Comparison of ENCODE assay signal across 1 cellular context in genomic region chr16:72203401-72203800, GRCh38.
TF ChIP-seq lines count a peak whose summit lies in the region.

No MANE protein-coding gene starts in this region.

TF ChIP-seq in SK-N-SH, 30 proteins besides CTCF, POLR2A, EP300 and RAD21 (continued from another document):
- TF ChIP-seq USF2 (IDR thresholded peaks at IDR 0.05; ENCODE audit: borderline replicate concordance, low read depth, low read length) (no peak), SMC3 (IDR thresholded peaks at IDR 0.05; ENCODE audit: low read depth, low read length) (no peak), RFX5 (IDR thresholded peaks at IDR 0.05; ENCODE audit: low read length) (no peak), NRF1 (IDR thresholded peaks at IDR 0.05; ENCODE audit: low read depth, low read length) (no peak), ZBTB33 (IDR thresholded peaks at IDR 0.05; ENCODE audit: borderline replicate concordance, low read depth) (no peak), GATA2 (CRISPR knock-in tag; IDR thresholded peaks at IDR 0.05) (no peak), MXI1 (IDR thresholded peaks at IDR 0.05; ENCODE audit: low read depth, low read length) (no peak), USF1 (IDR thresholded peaks at IDR 0.05; ENCODE audit: borderline replicate concordance, low read depth) (no peak), NFIC (IDR thresholded peaks at IDR 0.05; ENCODE audit: borderline replicate concordance) (no peak; the same call in 1 of the 2 replicates), PBX3 (IDR thresholded peaks at IDR 0.05) (peak; percentile 77), RXRA (IDR thresholded peaks at IDR 0.05; ENCODE audit: borderline replicate concordance, low read depth) (no peak), SIN3A (IDR thresholded peaks at IDR 0.05; ENCODE audit: borderline replicate concordance, low read depth, low read length) (no peak), YY1 (IDR thresholded peaks at IDR 0.05; ENCODE audit: low read depth) (no peak), ELF1 (IDR thresholded peaks at IDR 0.05) (peak; percentile 11; the same call in 1 of the 2 replicates), TEAD4 (IDR thresholded peaks at IDR 0.05; ENCODE audit: borderline replicate concordance, insufficient read depth) (no peak), RCOR1 (IDR thresholded peaks at IDR 0.05; ENCODE audit: low read length) (no peak), IRF3 (IDR thresholded peaks at IDR 0.05; ENCODE audit: low read depth, low read length) (no peak), POLR2AphosphoS5 (IDR thresholded peaks at IDR 0.05; ENCODE audit: low read depth, low read length) (no peak), CHD2 (IDR thresholded peaks at IDR 0.05; ENCODE audit: low read length, partially characterized antibody) (no peak)
